8 cellular contexts compared by ENCODE assay signal in genomic region chr5:78359831-78360673, GRCh38. TPM values are rescaled to one million over a fixed set of nuclear protein-coding genes. Genes with fewer than 3 reads are reported as not detected.
DNase-seq lines count a peak whose midpoint lies in the region; ATAC-seq and TF ChIP-seq lines count a peak whose summit lies in the region.

A gene with protein sequence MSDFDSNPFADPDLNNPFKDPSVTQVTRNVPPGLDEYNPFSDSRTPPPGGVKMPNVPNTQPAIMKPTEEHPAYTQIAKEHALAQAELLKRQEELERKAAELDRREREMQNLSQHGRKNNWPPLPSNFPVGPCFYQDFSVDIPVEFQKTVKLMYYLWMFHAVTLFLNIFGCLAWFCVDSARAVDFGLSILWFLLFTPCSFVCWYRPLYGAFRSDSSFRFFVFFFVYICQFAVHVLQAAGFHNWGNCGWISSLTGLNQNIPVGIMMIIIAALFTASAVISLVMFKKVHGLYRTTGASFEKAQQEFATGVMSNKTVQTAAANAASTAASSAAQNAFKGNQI (plus strand): TSS chr5:78360617. CDS start chr5:78360672, 55 bp downstream.

- H3K36me3 ChIP-seq in thymus (ENCODE audit: control insufficient read depth, insufficient read depth): peaks cover 9% of the 10 kb centered on the region

- TF ChIP-seq CTCF in GM10266 (IDR thresholded peaks at IDR 0.05; ENCODE audit: control insufficient read depth, insufficient read depth, low read depth, missing control alignments) (peak; percentile 41), NB4 (IDR thresholded peaks at IDR 0.05; ENCODE audit: low read depth, low read length) (no peak), glutamatergic neuron (IDR thresholded peaks at IDR 0.05; ENCODE audit: partially characterized antibody, unreplicated experiment) (no peak), osteocyte (IDR thresholded peaks at IDR 0.05) (peak; percentile 46)

- H3K27me3 Mint-ChIP-seq in glutamatergic neuron (ENCODE audit: unreplicated experiment) (peaks cover 6% of the 10 kb centered on the region), osteocyte (ENCODE audit: unreplicated experiment) (no peaks in the 10 kb centered on the region)

- DNase-seq in GM10266 (ENCODE audit: extremely low spot score) (peak; percentile 91), NB4 (ENCODE audit: low read depth) (peak; percentile 96), glutamatergic neuron (peak; percentile 95), osteocyte (ENCODE audit: extremely low spot score, unreplicated experiment) (peak; percentile 98)
- peak; percentile 88 to 96 for DNase-seq in activated naive CD4-positive, alpha-beta T cell treated with anti-CD3 and anti-CD28 coated beads, Interleukin-2, amount 50 U/mL, for 72 hours (ENCODE audit: low spot score in 2 of 2)

- H3K4me1 Mint-ChIP-seq in glutamatergic neuron (ENCODE audit: low read depth, unreplicated experiment): peaks cover 10% of the 10 kb centered on the region
- H3K4me1 Mint-ChIP-seq in osteocyte (ENCODE audit: unreplicated experiment): peaks cover 37% of the 10 kb centered on the region

- H3K4me3 ChIP-seq in NB4 (ENCODE audit: low read depth, low read length) (peak within 1 kb of the TSS; percentile 98), thymus (ENCODE audit: low read length) (peak within 1 kb of the TSS; percentile 95)

- H3K4me1 ChIP-seq in thymus (ENCODE audit: control insufficient read depth, insufficient read depth, low read length): peaks cover 5% of the 10 kb centered on the region

- peak within 1 kb of the TSS; percentile 95 to 99 for H3K27ac Mint-ChIP-seq in activated naive CD4-positive, alpha-beta T cell treated with anti-CD3 and anti-CD28 coated beads, Interleukin-2, amount 50 U/mL, for 72 hours
- H3K27ac Mint-ChIP-seq in glutamatergic neuron (ENCODE audit: unreplicated experiment) (peak within 1 kb of the TSS; percentile 87), osteocyte (ENCODE audit: unreplicated experiment) (peak within 1 kb of the TSS; percentile 97)

- H3K4me3 Mint-ChIP-seq in glutamatergic neuron (ENCODE audit: unreplicated experiment): peak within 1 kb of the TSS; percentile 95
- peak within 1 kb of the TSS; percentile 96 for H3K4me3 Mint-ChIP-seq in osteocyte (ENCODE audit: unreplicated experiment)

- peaks cover 16 to 40% of the 10 kb centered on the region in 2 donors for H3K36me3 Mint-ChIP-seq in activated naive CD4-positive, alpha-beta T cell treated with anti-CD3 and anti-CD28 coated beads, Interleukin-2, amount 50 U/mL, for 72 hours
- H3K36me3 Mint-ChIP-seq in glutamatergic neuron (ENCODE audit: unreplicated experiment) (no peaks in the 10 kb centered on the region), osteocyte (ENCODE audit: unreplicated experiment) (no peaks in the 10 kb centered on the region)

- under 1% methylated on average over 79 of the region's 79 CpGs for WGBS in thymus

- H3K27me3 ChIP-seq in thymus (ENCODE audit: control insufficient read depth, insufficient read depth): no peaks in the 10 kb centered on the region

- H3K27ac ChIP-seq in thymus (ENCODE audit: low read depth): peak within 1 kb of the TSS; percentile 91

- TF ChIP-seq POLR2A in NB4 (IDR thresholded peaks at IDR 0.05; ENCODE audit: extremely low read depth, insufficient read length): peak; percentile 73

- no peaks in the 10 kb centered on the region for H3K9me3 Mint-ChIP-seq in activated naive CD4-positive, alpha-beta T cell treated with anti-CD3 and anti-CD28 coated beads, Interleukin-2, amount 50 U/mL, for 72 hours
- H3K9me3 Mint-ChIP-seq in glutamatergic neuron (ENCODE audit: unreplicated experiment) (peaks cover 5% of the 10 kb centered on the region), osteocyte (ENCODE audit: unreplicated experiment) (no peaks in the 10 kb centered on the region)

- H3K9me3 ChIP-seq in thymus (ENCODE audit: control insufficient read depth): no peaks in the 10 kb centered on the region

- ATAC-seq in HG02571 (IDR thresholded peaks at IDR 0.05; ENCODE audit: unreplicated experiment): peak; percentile 80
- ATAC-seq in SK-N-SH treated with all-trans-retinoic acid at 6 μM for 48 hours: peak; percentile 95
- peak; percentile 91 to 95 for ATAC-seq in activated naive CD4-positive, alpha-beta T cell treated with anti-CD3 and anti-CD28 coated beads, Interleukin-2, amount 50 U/mL, for 72 hours

TF ChIP-seq in SK-N-SH treated with all-trans-retinoic acid at 6 μM for 48 hours, 23 proteins besides CTCF, POLR2A, EP300 and RAD21:
- TF ChIP-seq ARNTL (CRISPR knock-in tag; IDR thresholded peaks at IDR 0.05; ENCODE audit: borderline replicate concordance, low read depth) (no peak), PATZ1 (CRISPR knock-in tag; IDR thresholded peaks at IDR 0.05; ENCODE audit: borderline replicate concordance) (0 out of 2 replicates have a peak, but pooled peaks have one; percentile 22), SNAI2 (CRISPR knock-in tag; IDR thresholded peaks at IDR 0.05) (no peak), ZNF8 (CRISPR knock-in tag; IDR thresholded peaks at IDR 0.05) (no peak), GLIS3 (CRISPR knock-in tag; IDR thresholded peaks at IDR 0.05) (no peak), ZNF565 (CRISPR knock-in tag; conservative IDR thresholded peaks at IDR 0.05; ENCODE audit: low read depth) (no peak)
- TF ChIP-seq, protein P1, sequence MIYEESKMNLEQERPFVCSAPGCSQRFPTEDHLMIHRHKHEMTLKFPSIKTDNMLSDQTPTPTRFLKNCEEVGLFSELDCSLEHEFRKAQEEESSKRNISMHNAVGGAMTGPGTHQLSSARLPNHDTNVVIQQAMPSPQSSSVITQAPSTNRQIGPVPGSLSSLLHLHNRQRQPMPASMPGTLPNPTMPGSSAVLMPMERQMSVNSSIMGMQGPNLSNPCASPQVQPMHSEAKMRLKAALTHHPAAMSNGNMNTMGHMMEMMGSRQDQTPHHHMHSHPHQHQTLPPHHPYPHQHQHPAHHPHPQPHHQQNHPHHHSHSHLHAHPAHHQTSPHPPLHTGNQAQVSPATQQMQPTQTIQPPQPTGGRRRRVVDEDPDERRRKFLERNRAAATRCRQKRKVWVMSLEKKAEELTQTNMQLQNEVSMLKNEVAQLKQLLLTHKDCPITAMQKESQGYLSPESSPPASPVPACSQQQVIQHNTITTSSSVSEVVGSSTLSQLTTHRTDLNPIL (CRISPR knock-in tag; IDR thresholded peaks at IDR 0.05; ENCODE audit: low read depth): no peak
TF ChIP-seq in SK-N-SH treated with all-trans-retinoic acid at 6 μM for 48 hours: peak in this region for 1.

RNA-seq across cellular contexts. Expression of the gene that starts here (rescaled TPM):
- total RNA-seq in activated naive CD4-positive, alpha-beta T cell treated with anti-CD3 and anti-CD28 coated beads, Interleukin-2, amount 50 U/mL, for 72 hours: 10 to 100 TPM in 1 of 2 donors, 1 to 10 TPM in 1; 7.6 to 17.7 TPM
- total RNA-seq in glutamatergic neuron (ENCODE audit: unreplicated experiment) (36.2 TPM), osteocyte (45.0 and 50.9 TPM in 2 replicates)
- polyA plus RNA-seq in thymus: 15.1 TPM

Comparison
In these comparisons a context has a peak if more than half of its experiments do, and no peak if none do; other contexts are left out.
1. Peak in every context shown above with its lines: DNase-seq, ATAC-seq, H3K4me3 ChIP-seq and H3K27ac ChIP-seq.
2. CTCF ChIP-seq: peak in GM10266 (single experiment) and osteocyte (single experiment); none in NB4 (single experiment) and glutamatergic neuron (single experiment).